ENCODE assay signal across 19 cellular contexts in genomic region chr4:184368290-184368689, GRCh38.
"Had no signal": no experiment of that assay in that cellular context is flagged by ENCODE, and none has a peak within 500 bp of the region (broad histone marks: within the 10 kb centered on the region; RNA-seq: fewer than 3 reads in every experiment).

No MANE protein-coding gene starts in this region.

- DNase-seq: activated CD4-positive, alpha-beta T cell treated with anti-CD3 and anti-CD28 coated beads for 36 hours; activated CD4-positive, alpha-beta T cell treated with anti-CD3 and anti-CD28 coated beads, Interleukin-2, amount 50 U/mL, for 48 hours; activated naive CD4-positive, alpha-beta T cell treated with Interleukin-2 at 50 U/mL for 16 hours; activated naive CD8-positive, alpha-beta T cell treated with anti-CD3 and anti-CD28 coated beads for 36 hours; activated T-cell treated with anti-CD3 and anti-CD28 coated beads, Interleukin-2, amount 50 U/mL, for 48 hours; central memory CD4-positive, alpha-beta T cell; dermis blood vessel endothelial cell; effector memory CD4-positive, alpha-beta T cell; foreskin melanocyte; left ventricle myocardium inferior; right cardiac atrium; stimulated activated CD4-positive, alpha-beta T cell treated with anti-CD3 and anti-CD28 coated beads, Interleukin-12 subunit alpha, Interleukin-12 subunit beta, amount 100 ng/mL, for 4 hours; stimulated activated CD4-positive, alpha-beta T cell treated with anti-CD3 and anti-CD28 coated beads, Interleukin-4, amount 100 ng/mL, for 4 hours had no signal

- H3K9me3 ChIP-seq: left ventricle myocardium inferior, prostate gland, suprapubic skin, tibial nerve had no signal

- H3K36me3 ChIP-seq: left ventricle myocardium inferior, prostate gland, suprapubic skin, tibial nerve had no signal

- ATAC-seq: activated CD4-positive, alpha-beta T cell treated with anti-CD3 and anti-CD28 coated beads for 36 hours; esophagus mucosa; natural killer cell treated with Interleukin-12 subunit alpha and Interleukin-12 subunit beta and Interleukin-15 and Interleukin-18, amount 100 ng/mL, for 72 hours; right cardiac atrium; WTC11 had no signal

- H3K4me1 ChIP-seq: left ventricle myocardium inferior, prostate gland, suprapubic skin, tibial nerve had no signal

- H3K4me3 ChIP-seq: left ventricle myocardium inferior, prostate gland, suprapubic skin, tibial nerve had no signal
